In the genomic region with DNA sequence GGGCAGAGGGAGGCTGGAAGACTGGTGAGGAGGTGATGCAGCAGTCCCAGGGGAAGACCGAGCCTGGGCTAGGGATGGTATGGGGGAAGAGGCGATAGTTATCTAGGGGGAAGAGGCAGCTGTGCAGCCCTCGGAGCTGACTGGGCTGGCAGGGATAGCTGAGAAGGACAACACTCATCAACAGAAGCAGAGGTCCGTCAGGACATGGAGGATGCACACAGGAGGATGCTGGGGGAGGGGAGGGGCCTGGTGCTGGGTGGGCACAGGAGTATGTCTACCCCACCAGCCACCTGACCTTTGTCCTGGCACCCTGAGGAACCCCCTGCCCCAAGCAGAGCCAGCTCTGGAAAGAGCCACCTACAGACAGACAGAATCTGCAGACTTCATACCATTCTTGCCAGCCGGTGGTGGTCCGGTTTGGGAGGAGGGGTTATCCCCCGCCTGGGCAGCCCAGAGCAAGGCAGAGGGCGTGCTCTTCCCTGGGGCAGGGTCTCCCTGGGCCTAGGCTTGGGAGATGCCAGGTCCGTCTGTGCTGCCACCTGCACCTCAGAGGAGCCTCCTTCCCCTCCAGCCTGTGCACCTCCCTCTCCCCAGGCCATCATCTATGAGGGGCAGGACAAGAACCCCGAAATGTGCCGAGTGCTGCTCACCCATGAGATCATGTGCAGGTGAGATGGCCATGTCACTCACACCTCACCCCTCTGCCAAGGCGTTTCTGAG, we compare ENCODE assay signal across 23 cellular contexts. TPM values are rescaled to one million over a fixed set of nuclear protein-coding genes. Genes with fewer than 3 reads are reported as not detected.
A peak's percentile ranks its signal among the peaks of the same experiment; 100 is the strongest.
DNase-seq lines count a peak whose midpoint lies in the region; ATAC-seq and TF ChIP-seq lines count a peak whose summit lies in the region.
"Had no signal": no experiment of that assay in that cellular context is flagged by ENCODE, and none has a peak within 500 bp of the region (broad histone marks: within the 10 kb centered on the region; RNA-seq: fewer than 3 reads in every experiment).

No MANE protein-coding gene starts in this region.

- no peaks in the 10 kb centered on the region for H3K9me3 Mint-ChIP-seq in endodermal cell
- no peaks in the 10 kb centered on the region for H3K9me3 Mint-ChIP-seq in progenitor cell of endocrine pancreas (ENCODE audit: low read depth)
- H3K9me3 Mint-ChIP-seq: activated naive CD4-positive, alpha-beta T cell treated with anti-CD3 and anti-CD28 coated beads for 36 hours; activated T-cell treated with anti-CD3 and anti-CD28 coated beads, Interleukin-2, amount 50 U/mL, for 4 hours; dendritic cell treated with granulocyte-macrophage colony-stimulating factor and Interleukin-4, amounts not matched to agents 40 ng/mL and 50 ng/mL, for 4 days had no signal

- H3K27me3 Mint-ChIP-seq in endodermal cell (ENCODE audit: insufficient read depth) = peaks cover 45% of the 10 kb centered on the region
- H3K27me3 Mint-ChIP-seq in progenitor cell of endocrine pancreas = peaks cover 4% of the 10 kb centered on the region

- H3K27ac Mint-ChIP-seq in endodermal cell (no peak overlapping the region), progenitor cell of endocrine pancreas (peak overlapping the region; percentile 57)
- H3K27ac Mint-ChIP-seq: activated naive CD4-positive, alpha-beta T cell treated with anti-CD3 and anti-CD28 coated beads for 36 hours; dendritic cell treated with granulocyte-macrophage colony-stimulating factor and Interleukin-4, amounts not matched to agents 40 ng/mL and 50 ng/mL, for 4 days had no signal

- H3K4me3 ChIP-seq in Peyer's patch = no peak overlapping the region
- no peak overlapping the region for H3K4me3 ChIP-seq in endodermal cell (ENCODE audit: low read length)
- H3K4me3 ChIP-seq: A549, gastroesophageal sphincter, HAP-1, hepatocyte, transverse colon had no signal

- peaks cover 8% of the 10 kb centered on the region for H3K4me1 Mint-ChIP-seq in endodermal cell
- H3K4me1 Mint-ChIP-seq in progenitor cell of endocrine pancreas (ENCODE audit: low read depth) = peaks cover 8% of the 10 kb centered on the region

- H3K4me1 ChIP-seq in Peyer's patch (no peaks in the 10 kb centered on the region), endodermal cell (ENCODE audit: control insufficient read depth, insufficient read depth, low read length) (peaks cover 3% of the 10 kb centered on the region)
- H3K4me1 ChIP-seq: A549, gastroesophageal sphincter, HAP-1, transverse colon had no signal

- H3K27ac ChIP-seq in Peyer's patch (no peak overlapping the region), endodermal cell (ENCODE audit: low read depth, low read length) (no peak overlapping the region)
- H3K27ac ChIP-seq: A549, gastroesophageal sphincter, hepatocyte, transverse colon had no signal

- H3K36me3 Mint-ChIP-seq in endodermal cell (ENCODE audit: low read depth) (no peaks in the 10 kb centered on the region), progenitor cell of endocrine pancreas (ENCODE audit: insufficient read depth) (peaks cover 1% of the 10 kb centered on the region)

- no peaks in the 10 kb centered on the region for H3K36me3 ChIP-seq in Peyer's patch
- H3K36me3 ChIP-seq in endodermal cell (ENCODE audit: control insufficient read depth, insufficient read depth, low read length) = no peaks in the 10 kb centered on the region
- H3K36me3 ChIP-seq: HAP-1, transverse colon had no signal

- peak; percentile 49 for DNase-seq in activated CD8-positive, alpha-beta memory T cell treated with anti-CD3 and anti-CD28 coated beads for 24 hours
- DNase-seq in activated CD8-positive, alpha-beta memory T cell treated with anti-CD3 and anti-CD28 coated beads, Interleukin-2, amount 50 U/mL, for 4 hours = no peak
- DNase-seq in Peyer's patch (peak in 2 of 3 donors; percentile 34 to 44), endodermal cell (peak; percentile 44), progenitor cell of endocrine pancreas (ENCODE audit: low spot score, unreplicated experiment) (no peak), NCI-H345 (lab: John Stamatoyannopoulos, UW) (no peak)
- DNase-seq: activated T-cell treated with anti-CD3 and anti-CD28 coated beads, Interleukin-2, amount 50 U/mL, for 4 hours; AML-193; DMS53; mesendoderm; NCI-H1105; SK-N-SH; small intestine; transverse colon had no signal

- no peaks in the 10 kb centered on the region for H3K27me3 ChIP-seq in Peyer's patch
- peaks cover 19% of the 10 kb centered on the region for H3K27me3 ChIP-seq in endodermal cell (ENCODE audit: control insufficient read depth, insufficient read depth, low read length, poor library complexity, severe bottlenecking)
- H3K27me3 ChIP-seq: gastroesophageal sphincter, hepatocyte had no signal

- TF ChIP-seq CTCF in Peyer's patch (IDR thresholded peaks at IDR 0.05) (no peak), endodermal cell (conservative IDR thresholded peaks at IDR 0.05) (no peak), progenitor cell of endocrine pancreas (IDR thresholded peaks at IDR 0.05; ENCODE audit: unreplicated experiment) (no peak)

- H3K4me3 Mint-ChIP-seq in endodermal cell (no peak overlapping the region), progenitor cell of endocrine pancreas (ENCODE audit: low read depth) (no peak overlapping the region)
- H3K4me3 Mint-ChIP-seq: activated naive CD4-positive, alpha-beta T cell treated with anti-CD3 and anti-CD28 coated beads for 36 hours; activated T-cell treated with anti-CD3 and anti-CD28 coated beads, Interleukin-2, amount 50 U/mL, for 4 hours; dendritic cell treated with granulocyte-macrophage colony-stimulating factor and Interleukin-4, amounts not matched to agents 40 ng/mL and 50 ng/mL, for 4 days had no signal

- H3K9me3 ChIP-seq in Peyer's patch (no peaks in the 10 kb centered on the region), endodermal cell (ENCODE audit: control insufficient read depth, low read length) (no peaks in the 10 kb centered on the region)
- H3K9me3 ChIP-seq: A549, gastroesophageal sphincter, HAP-1, SK-N-SH, transverse colon had no signal

- 79 to 94% methylated on average over 3 to 12 of the region's 12 CpGs for WGBS in endodermal cell (ENCODE audit: insufficient coverage in 1 of 2, insufficient read length in 1 of 2), 2 experiments

- no peak overlapping the region for H3K9ac ChIP-seq in endodermal cell (ENCODE audit: extremely low read depth, low read length, poor library complexity, severe bottlenecking)
- H3K9ac ChIP-seq: SK-N-SH had no signal

- no peak for TF ChIP-seq POLR2A in Peyer's patch (IDR thresholded peaks at IDR 0.05)

- ATAC-seq in GM18861 (IDR thresholded peaks at IDR 0.05; ENCODE audit: unreplicated experiment) (no peak), GM18502 (IDR thresholded peaks at IDR 0.05; ENCODE audit: poor library complexity, unreplicated experiment) (no peak)
- ATAC-seq: activated T-cell treated with anti-CD3 and anti-CD28 coated beads, Interleukin-2, amount 50 U/mL, for 4 hours; gastroesophageal sphincter had no signal

RNA-seq across cellular contexts. Expression of gene EBF4, which starts 14.9 kb away (rescaled TPM):
- total RNA-seq in Peyer's patch (10 to 100 TPM in 1 of 4 donors, 1 to 10 TPM in 3; 1.4 to 17.3 (median 5.1) TPM), endodermal cell (10 to 100 TPM in 1 of 2 donors, 1 to 10 TPM in 1; 6.4 to 12.1 TPM), progenitor cell of endocrine pancreas (63.8 and 64.9 TPM in 2 replicates)
- 17.5 TPM for polyA plus RNA-seq in endodermal cell (2013, experiment 1 of 2)
- polyA plus RNA-seq in endodermal cell (2013, experiment 2 of 2) = 16.1 TPM
- total RNA-seq: G401 had no signal

RNA-seq across cellular contexts. Expression of gene IDH3B, which starts 43.5 kb away (rescaled TPM):
- total RNA-seq in Peyer's patch (100 to 1,000 TPM; 113 to 156 (median 134) TPM), endodermal cell (10 to 100 TPM; 89.9 to 91.7 TPM), progenitor cell of endocrine pancreas (98.9 and 108 TPM in 2 replicates)
- 78.9 TPM for polyA plus RNA-seq in endodermal cell (2013, experiment 1 of 2)
- polyA plus RNA-seq in endodermal cell (2013, experiment 2 of 2) = 69.2 TPM

RNA-seq across cellular contexts. Expression of gene NOP56, which starts 55.1 kb away (rescaled TPM):
- total RNA-seq in Peyer's patch (100 to 1,000 TPM in 2 of 4 donors, 10 to 100 TPM in 2; 53.8 to 289 (median 94.2) TPM), endodermal cell (100 to 1,000 TPM; 386 to 432 TPM), progenitor cell of endocrine pancreas (271 and 282 TPM in 2 replicates)
- 305 TPM for polyA plus RNA-seq in endodermal cell (2013, experiment 1 of 2)
- 280 TPM for polyA plus RNA-seq in endodermal cell (2013, experiment 2 of 2)

Comparison
In these comparisons a context has a peak if more than half of its experiments do, and no peak if none do; other contexts are left out.
1. DNase-seq: peak in activated CD8-positive, alpha-beta memory T cell treated with anti-CD3 and anti-CD28 coated beads for 24 hours (single experiment), Peyer's patch (2 of 3) and endodermal cell (single experiment); none in activated CD8-positive, alpha-beta memory T cell treated with anti-CD3 and anti-CD28 coated beads, Interleukin-2, amount 50 U/mL, for 4 hours (single experiment), progenitor cell of endocrine pancreas (single experiment) and NCI-H345 (single experiment).